ENCODE assay signal across 22 cellular contexts in genomic region chr22:42693055-42693762, GRCh38. TPM values are rescaled to one million over a fixed set of nuclear protein-coding genes. Genes with fewer than 3 reads are reported as not detected.
DNase-seq lines count a peak whose midpoint lies in the region; ATAC-seq, FAIRE-seq and TF ChIP-seq lines count a peak whose summit lies in the region.
"Had no signal": no experiment of that assay in that cellular context is flagged by ENCODE, and none has a peak within 500 bp of the region (broad histone marks: within the 10 kb centered on the region; RNA-seq: fewer than 3 reads in every experiment).

No MANE protein-coding gene starts in this region.

- ATAC-seq in right cardiac atrium: no peak
- ATAC-seq in stimulated activated memory B cell treated with anti-CD40 and anti-IgM and Interleukin-4, amounts not matched to agents 10 μg/mL and 1 μg/mL and 100 μg/mL, for 72 hours: no peak
- no peak for ATAC-seq in activated naive CD8-positive, alpha-beta T cell treated with anti-CD3 and anti-CD28 coated beads, Interleukin-2, amount 50 U/mL, for 24 hours
- ATAC-seq: CD8-positive, alpha-beta T cell; SK-N-SH treated with all-trans-retinoic acid at 6 μM for 48 hours had no signal

- H3K4me1 ChIP-seq in right cardiac atrium (ENCODE audit: control insufficient read depth, insufficient read depth, low read length): peaks cover 17% of the 10 kb centered on the region
- H3K4me1 ChIP-seq in neural progenitor cell: peaks cover 7% of the 10 kb centered on the region

- peaks cover 6% of the 10 kb centered on the region for H3F3A ChIP-seq in neural progenitor cell (ENCODE audit: low read depth)

- H3K4me3 ChIP-seq in H7 (ENCODE audit: insufficient read depth, low read depth, low read length) (no peak overlapping the region), right cardiac atrium (ENCODE audit: low read length) (no peak overlapping the region), neural progenitor cell (no peak overlapping the region)
- H3K4me3 ChIP-seq: GM12878, GM23248, PC-9 had no signal

- H3K4me3 Mint-ChIP-seq in stimulated activated memory B cell treated with anti-CD40 and anti-IgM and Interleukin-4, amounts not matched to agents 10 μg/mL and 1 μg/mL and 100 μg/mL, for 72 hours: no peak overlapping the region
- no peak overlapping the region for H3K4me3 Mint-ChIP-seq in activated naive CD8-positive, alpha-beta T cell treated with anti-CD3 and anti-CD28 coated beads, Interleukin-2, amount 50 U/mL, for 24 hours
- no peak overlapping the region for H3K4me3 Mint-ChIP-seq in neural progenitor cell
- H3K4me3 Mint-ChIP-seq: CD8-positive, alpha-beta T cell had no signal

- H3K27ac ChIP-seq in right cardiac atrium (ENCODE audit: low read length): no peak overlapping the region
- no peak overlapping the region for H3K27ac ChIP-seq in neural progenitor cell
- H3K27ac ChIP-seq: GM23248, KMS-11, PC-9 had no signal

- H3K27me3 ChIP-seq in H7 (ENCODE audit: control insufficient read depth, insufficient read depth, low read length): no peaks in the 10 kb centered on the region
- H3K27me3 ChIP-seq in right cardiac atrium (ENCODE audit: control insufficient read depth, insufficient read depth): no peaks in the 10 kb centered on the region
- H3K27me3 ChIP-seq in neural progenitor cell: no peaks in the 10 kb centered on the region
- H3K27me3 ChIP-seq: BE2C had no signal

- peaks cover under 1% of the 10 kb centered on the region for H4K20me1 ChIP-seq in neural progenitor cell (ENCODE audit: low read depth)

- DNase-seq in D341Med (ENCODE audit: low spot score) (peak; percentile 18), H7 (peak; percentile 35), right cardiac atrium (peak in 2 of 3 donors; percentile 51 to 56), HTR-8/SVneo (ENCODE audit: insufficient read length, low spot score) (no peak), neural progenitor cell (ENCODE audit: low spot score) (no peak)
- DNase-seq in activated naive CD8-positive, alpha-beta T cell treated with anti-CD3 and anti-CD28 coated beads, Interleukin-2, amount 50 U/mL, for 24 hours: no peak
- DNase-seq: BE2C; CD8-positive, alpha-beta T cell; DMS79 treated with DMSO at 0.1 percent for 48 hours; GM23248; NCI-H1092; NCI-H146; NCI-H2081; NCI-H510A; NCI-H774; PC-9 had no signal

- no peak overlapping the region for H3K4me2 ChIP-seq in neural progenitor cell
- H3K4me2 ChIP-seq: KMS-11, PC-9 had no signal

- TF ChIP-seq CTCF in neural progenitor cell (IDR thresholded peaks at IDR 0.05): no peak

- H3K9me3 ChIP-seq in right cardiac atrium (ENCODE audit: control insufficient read depth, low read length) (no peaks in the 10 kb centered on the region), neural progenitor cell (ENCODE audit: low read depth) (no peaks in the 10 kb centered on the region)
- H3K9me3 ChIP-seq: BE2C had no signal

- 92% methylated on average over 51 of the region's 51 CpGs for WGBS in right cardiac atrium

- H3K4me1 Mint-ChIP-seq in stimulated activated memory B cell treated with anti-CD40 and anti-IgM and Interleukin-4, amounts not matched to agents 10 μg/mL and 1 μg/mL and 100 μg/mL, for 72 hours: peaks cover 40% of the 10 kb centered on the region
- peaks cover 2% of the 10 kb centered on the region for H3K4me1 Mint-ChIP-seq in activated naive CD8-positive, alpha-beta T cell treated with anti-CD3 and anti-CD28 coated beads, Interleukin-2, amount 50 U/mL, for 24 hours
- peaks cover 23% of the 10 kb centered on the region for H3K4me1 Mint-ChIP-seq in neural progenitor cell

- H3K27me3 Mint-ChIP-seq in stimulated activated memory B cell treated with anti-CD40 and anti-IgM and Interleukin-4, amounts not matched to agents 10 μg/mL and 1 μg/mL and 100 μg/mL, for 72 hours: no peaks in the 10 kb centered on the region
- H3K27me3 Mint-ChIP-seq in activated naive CD8-positive, alpha-beta T cell treated with anti-CD3 and anti-CD28 coated beads, Interleukin-2, amount 50 U/mL, for 24 hours: no peaks in the 10 kb centered on the region
- peaks cover 6% of the 10 kb centered on the region for H3K27me3 Mint-ChIP-seq in neural progenitor cell (ENCODE audit: insufficient read depth, low read depth)

- H3K9ac ChIP-seq in neural progenitor cell: no peak overlapping the region
- H3K9ac ChIP-seq: GM23248, KMS-11 had no signal

- H3K79me2 ChIP-seq in neural progenitor cell (ENCODE audit: low read depth): no peaks in the 10 kb centered on the region

- H3K36me3 ChIP-seq in H7 (replicated peaks; ENCODE audit: control insufficient read depth, insufficient read depth, low read length) (no peaks in the 10 kb centered on the region; the same call in 1 of the 2 replicates), neural progenitor cell (no peaks in the 10 kb centered on the region)
- H3K36me3 ChIP-seq: BE2C had no signal

- H3K9me3 Mint-ChIP-seq in stimulated activated memory B cell treated with anti-CD40 and anti-IgM and Interleukin-4, amounts not matched to agents 10 μg/mL and 1 μg/mL and 100 μg/mL, for 72 hours: no peaks in the 10 kb centered on the region
- no peaks in the 10 kb centered on the region for H3K9me3 Mint-ChIP-seq in activated naive CD8-positive, alpha-beta T cell treated with anti-CD3 and anti-CD28 coated beads, Interleukin-2, amount 50 U/mL, for 24 hours
- H3K9me3 Mint-ChIP-seq in neural progenitor cell: no peaks in the 10 kb centered on the region
- H3K9me3 Mint-ChIP-seq: CD8-positive, alpha-beta T cell had no signal

- no peak overlapping the region for H2AFZ ChIP-seq in neural progenitor cell (replicated peaks)
- H2AFZ ChIP-seq: GM23248, PC-9 had no signal

- H3K36me3 Mint-ChIP-seq in stimulated activated memory B cell treated with anti-CD40 and anti-IgM and Interleukin-4, amounts not matched to agents 10 μg/mL and 1 μg/mL and 100 μg/mL, for 72 hours: peaks cover 13% of the 10 kb centered on the region
- no peaks in the 10 kb centered on the region for H3K36me3 Mint-ChIP-seq in activated naive CD8-positive, alpha-beta T cell treated with anti-CD3 and anti-CD28 coated beads, Interleukin-2, amount 50 U/mL, for 24 hours (ENCODE audit: low read depth)
- H3K36me3 Mint-ChIP-seq in neural progenitor cell: no peaks in the 10 kb centered on the region
- H3K36me3 Mint-ChIP-seq: CD8-positive, alpha-beta T cell had no signal

- intact Hi-C loops in right cardiac atrium (cut with DNase I): no loop called here

- H3K27ac Mint-ChIP-seq in stimulated activated memory B cell treated with anti-CD40 and anti-IgM and Interleukin-4, amounts not matched to agents 10 μg/mL and 1 μg/mL and 100 μg/mL, for 72 hours: peak overlapping the region; percentile 87
- H3K27ac Mint-ChIP-seq in activated naive CD8-positive, alpha-beta T cell treated with anti-CD3 and anti-CD28 coated beads, Interleukin-2, amount 50 U/mL, for 24 hours: no peak overlapping the region
- no peak overlapping the region for H3K27ac Mint-ChIP-seq in neural progenitor cell
- H3K27ac Mint-ChIP-seq: CD8-positive, alpha-beta T cell had no signal

- no peak for FAIRE-seq in HTR-8/SVneo (lab: Jason Lieb, UNC)
- FAIRE-seq: G401.6, GM12878 had no signal

RNA-seq across cellular contexts. Expression of gene A4GALT, which starts 27.5 kb away (rescaled TPM):
- 7.6 and 9.6 TPM in 2 replicates for total RNA-seq in H7 (2014; rRNA removed; shearing (Covaris generic))
- 100 to 1,000 TPM in 1 of 4 donors, 10 to 100 TPM in 3; 74.3 to 103 (median 86.8) TPM for total RNA-seq in right cardiac atrium
- polyA plus RNA-seq in right cardiac atrium: 66.3 TPM
- 2.6 and 17.7 TPM in 2 replicates for total RNA-seq in neural progenitor cell (ENCODE audit: low replicate concordance)
- total RNA-seq: CD8-positive, alpha-beta T cell had no signal

RNA-seq across cellular contexts. Expression of gene CYB5R3, which starts 44.0 kb away (rescaled TPM):
- total RNA-seq in H7 (2014; rRNA removed; shearing (Covaris generic)): 75.6 and 86.8 TPM in 2 replicates
- 100 to 1,000 TPM; 343 to 487 (median 377) TPM for total RNA-seq in right cardiac atrium
- polyA plus RNA-seq in right cardiac atrium: 322 TPM
- total RNA-seq in neural progenitor cell (ENCODE audit: low replicate concordance): 21.6 and 61.5 TPM in 2 replicates

RNA-seq across cellular contexts. Expression of gene ATP5MGL, which starts 52.8 kb away (rescaled TPM):
- 0.42 TPM in 1 of 2 replicates, not detected in the other for total RNA-seq in H7 (2014; rRNA removed; shearing (Covaris generic))
- total RNA-seq in right cardiac atrium (1 to 10 TPM in 1 of 4 donors, under 1 TPM in 2, not detected in 1; 0.40 to 1.1 (median 0.47) TPM), neural progenitor cell (ENCODE audit: low replicate concordance) (0.34 TPM in 1 of 2 replicates, not detected in the other)
- 0.16 TPM for polyA plus RNA-seq in right cardiac atrium
- total RNA-seq: GM23248, M059J had no signal
- polyA plus RNA-seq: GM23248 had no signal

Comparison
In these comparisons a context has a peak if more than half of its experiments do, and no peak if none do; other contexts are left out.
1. DNase-seq: peak in D341Med (single experiment), H7 (single experiment) and right cardiac atrium (2 of 3); none in HTR-8/SVneo (single experiment), activated naive CD8-positive, alpha-beta T cell treated with anti-CD3 and anti-CD28 coated beads, Interleukin-2, amount 50 U/mL, for 24 hours (single experiment) and neural progenitor cell (single experiment).